ENCODE assay signal across 8 cellular contexts in the genomic region with DNA sequence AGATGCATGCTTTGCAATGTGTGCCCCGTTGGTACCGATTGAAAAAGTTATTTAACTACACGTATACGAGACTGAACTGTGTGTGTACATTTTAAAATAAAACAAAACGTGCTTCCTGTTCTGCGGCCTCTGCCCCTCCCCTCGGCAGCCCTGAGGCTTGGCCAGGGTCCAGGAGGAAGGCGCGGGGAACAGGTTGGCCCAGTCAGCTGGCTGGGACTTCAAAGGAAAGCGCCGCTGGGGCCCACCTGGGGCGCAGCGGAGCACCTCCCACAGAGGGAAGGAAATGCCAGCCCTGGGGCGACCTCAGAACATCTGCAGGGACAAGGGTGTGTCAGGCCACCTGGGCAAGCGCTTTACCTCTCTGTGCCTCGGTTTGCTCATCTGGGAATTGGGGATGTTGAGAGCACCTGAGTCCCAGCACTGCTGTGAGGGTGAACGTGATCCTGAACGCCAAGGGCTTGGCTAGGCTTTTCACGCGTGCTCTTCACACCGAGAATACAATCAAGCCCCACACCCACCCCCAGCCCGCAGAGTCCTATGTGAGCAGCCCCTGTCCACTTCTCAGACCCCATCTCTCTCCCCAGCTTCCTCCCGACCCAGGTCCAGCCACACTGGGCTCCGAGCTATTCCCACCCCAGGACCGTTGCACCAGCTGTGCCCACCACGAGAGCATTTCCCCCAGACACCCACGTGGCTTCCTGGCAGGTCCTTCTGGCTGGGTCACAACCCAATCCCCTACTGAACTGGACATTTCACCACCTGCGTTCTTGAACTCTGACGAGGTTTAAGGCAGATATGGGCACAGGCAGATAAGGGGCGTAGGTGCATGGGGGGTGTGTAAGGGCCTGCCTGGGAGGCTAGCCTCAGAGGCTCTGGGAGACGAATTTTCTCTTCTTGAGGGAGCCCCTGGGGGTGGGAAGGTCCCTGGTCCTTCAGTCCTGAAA. TPM values are rescaled to one million over a fixed set of nuclear protein-coding genes. Genes with fewer than 3 reads are reported as not detected.
A peak's percentile ranks its signal among the peaks of the same experiment; 100 is the strongest.
DNase-seq lines count a peak whose midpoint lies in the region; ATAC-seq, FAIRE-seq and TF ChIP-seq lines count a peak whose summit lies in the region.

No MANE protein-coding gene starts in this region.

- TF ChIP-seq CTCF in HEK293 (tag by site-specific recombination; IDR thresholded peaks at IDR 0.05): no peak
- peak in 1 of 3 experiments; percentile 21; a peak in 1 of 6 replicates for TF ChIP-seq CTCF in GM12878 (IDR thresholded peaks at IDR 0.05 in 2 of 3, conservative IDR thresholded peaks at IDR 0.05 in 1 of 3; ENCODE audit: control insufficient read depth in 2 of 3, extremely low read depth in 1 of 3, insufficient read depth in 1 of 3, low read depth in 3 of 3, low read length in 3 of 3)

- RAD21 ChIA-PET in GM12878 (lab: Charles Lee; ENCODE audit: unreplicated experiment): no interaction called here

- ATAC-seq in GM12878: peak; percentile 93
- no peak for ATAC-seq in HG02884 (IDR thresholded peaks at IDR 0.05; ENCODE audit: unreplicated experiment)

- intact Hi-C loops in GM12878 (cut with micrococcal nuclease; ENCODE audit: unreplicated experiment): no loop called here

- H3K4me3 ChIP-seq in HEK293 (ENCODE audit: low read depth, low read length): no peak overlapping the region
- peak overlapping the region; percentile 28; the same call in 1 of the 2 replicates for H3K4me3 ChIP-seq in GM12878

- no peak overlapping the region for H3K27ac ChIP-seq in HEK293 (ENCODE audit: extremely low read depth, low read depth, low read length)
- no peak overlapping the region for H3K27ac ChIP-seq in GM12878 (ENCODE audit: control insufficient read depth, insufficient read depth)

- no peaks in the 10 kb centered on the region for H3K79me2 ChIP-seq in GM12878 (ENCODE audit: control insufficient read depth, insufficient read depth, low read length)

- DNase-seq in GDM1 (lab: John Stamatoyannopoulos, UW): peak; percentile 77
- DNase-seq in NCI-H1105 (lab: John Stamatoyannopoulos, UW): peak; percentile 92
- DNase-seq in T-helper 9 cell: peak; percentile 77
- peak; percentile 52 for DNase-seq in GM12878 (ENCODE audit: low read depth, low spot score)
- peak; percentile 71 to 89 for DNase-seq in lung microvascular endothelial cell (ENCODE audit: low read depth in 2 of 2)
- peak; percentile 54 to 63 for DNase-seq in stimulated activated CD8-positive, alpha-beta memory T cell treated with anti-CD3 and anti-CD28 coated beads, Interleukin-7, amount 100 ng/mL, for 1 hour (ENCODE audit: low read depth in 2 of 2)

- POLR2A ChIA-PET in HEK293 (lab: Yijun Ruan, JAX) (no interaction called here), GM12878 (lab: Charles Lee) (no interaction called here)

- no peak for TF ChIP-seq POLR2A in GM12878 (IDR thresholded peaks at IDR 0.05; ENCODE audit: low read depth, low read length)

- H3K4me2 ChIP-seq in GM12878 (ENCODE audit: control insufficient read depth, insufficient read depth): peak overlapping the region; percentile 70

- H3K27me3 ChIP-seq in GM12878 (replicated peaks in 1 of 2; ENCODE audit: control insufficient read depth in 2 of 2, insufficient read depth in 2 of 2, low read length in 1 of 2): no peaks in the 10 kb centered on the region; a peak in 1 of 4 replicates

- H3K9ac ChIP-seq in GM12878 (ENCODE audit: control insufficient read depth, insufficient read depth, low read length): peak overlapping the region; percentile 30; the same call in 1 of the 2 replicates

- WGBS in GM12878 (ENCODE audit: insufficient coverage, insufficient replicate concordance, low lambda C conversion rate, missing lambda C conversion rate): 3% methylated on average over 31 of the region's 31 CpGs

- peak overlapping the region; percentile 31; the same call in 1 of the 2 replicates for H2AFZ ChIP-seq in GM12878 (ENCODE audit: control insufficient read depth, low read depth, low read length)

- TF ChIP-seq RAD21 in GM12878 (IDR thresholded peaks at IDR 0.05; ENCODE audit: insufficient read depth, low read depth, low read length): no peak

- CTCF ChIA-PET in HEK293 (lab: Yijun Ruan, JAX) (interaction anchor here (1.2 kb wide), 1 partner anchor 157 kb away, joined by 3 read pairs; no protein-coding TSS in a partner anchor), GM12878 (lab: Yijun Ruan, JAX) (interaction anchor here (1.3 kb wide), 1 partner anchor 41 kb away, joined by 3 read pairs; no protein-coding TSS in a partner anchor)

- peak; percentile 81 for FAIRE-seq in GM12878 (lab: Jason Lieb, UNC)

- H3K9me3 ChIP-seq in HEK293 (ENCODE audit: control insufficient read depth, insufficient read depth, low read depth, low read length) (no peaks in the 10 kb centered on the region), GM12878 (replicated peaks; ENCODE audit: control insufficient read depth, insufficient read depth, low read length) (no peaks in the 10 kb centered on the region; the same call in 2 of the 3 replicates)

- no peaks in the 10 kb centered on the region for H3K36me3 ChIP-seq in HEK293 (ENCODE audit: control insufficient read depth in 2 of 2, insufficient read depth in 1 of 2, low read length in 2 of 2)
- no peaks in the 10 kb centered on the region for H3K36me3 ChIP-seq in GM12878 (ENCODE audit: control insufficient read depth in 2 of 2, insufficient read depth in 2 of 2, low read length in 1 of 2)

- in situ Hi-C loops in GM12878 (cut with MboI): no loop called here

- no peaks in the 10 kb centered on the region for H4K20me1 ChIP-seq in GM12878 (ENCODE audit: control insufficient read depth, insufficient read depth)

- no TSS peak for BruUV-seq in GM12878 (replicated peaks; lab: Mats Ljungman, UMichigan)

- no peak for TF ChIP-seq EP300 in GM12878 (IDR thresholded peaks at IDR 0.05; ENCODE audit: borderline replicate concordance in 1 of 2, control insufficient read depth in 1 of 2, low read depth in 2 of 2, low read length in 2 of 2)

- H3K4me1 ChIP-seq in HEK293 (ENCODE audit: control insufficient read depth, insufficient read depth, low read length) (peaks cover 5% of the 10 kb centered on the region), GM12878 (ENCODE audit: control insufficient read depth, insufficient read depth, low read length) (peaks cover 25% of the 10 kb centered on the region)

- SMC1A ChIA-PET in GM12878 (lab: Charles Lee; ENCODE audit: uncharacterized antibody, unreplicated experiment): no interaction called here

TF ChIP-seq in HEK293, 187 proteins besides CTCF, POLR2A, EP300 and RAD21 (continues in another document):
- no peak for TF ChIP-seq ZNF404 (tag by site-specific recombination; IDR thresholded peaks at IDR 0.05)
- TF ChIP-seq, protein P1, sequence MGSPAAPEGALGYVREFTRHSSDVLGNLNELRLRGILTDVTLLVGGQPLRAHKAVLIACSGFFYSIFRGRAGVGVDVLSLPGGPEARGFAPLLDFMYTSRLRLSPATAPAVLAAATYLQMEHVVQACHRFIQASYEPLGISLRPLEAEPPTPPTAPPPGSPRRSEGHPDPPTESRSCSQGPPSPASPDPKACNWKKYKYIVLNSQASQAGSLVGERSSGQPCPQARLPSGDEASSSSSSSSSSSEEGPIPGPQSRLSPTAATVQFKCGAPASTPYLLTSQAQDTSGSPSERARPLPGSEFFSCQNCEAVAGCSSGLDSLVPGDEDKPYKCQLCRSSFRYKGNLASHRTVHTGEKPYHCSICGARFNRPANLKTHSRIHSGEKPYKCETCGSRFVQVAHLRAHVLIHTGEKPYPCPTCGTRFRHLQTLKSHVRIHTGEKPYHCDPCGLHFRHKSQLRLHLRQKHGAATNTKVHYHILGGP (tag by site-specific recombination; IDR thresholded peaks at IDR 0.05): no peak

TF ChIP-seq in GM12878, 131 proteins besides CTCF, POLR2A, EP300 and RAD21 (continues in another document):
- TF ChIP-seq ZNF274 (IDR thresholded peaks at IDR 0.05; ENCODE audit: insufficient read depth, insufficient read length) (no peak), DPF2 (IDR thresholded peaks at IDR 0.05) (peak; percentile 13; the same call in 1 of the 2 replicates), IKZF2 (IDR thresholded peaks at IDR 0.05) (peak in 1 of 2 experiments; percentile 28; a peak in 2 of 4 replicates), TCF12 (IDR thresholded peaks at IDR 0.05; ENCODE audit: low read depth, low read length) (peak; percentile 86), CHD2 (IDR thresholded peaks at IDR 0.05; ENCODE audit: borderline replicate concordance, low read depth, low read length) (no peak)
- TF ChIP-seq, protein P2, sequence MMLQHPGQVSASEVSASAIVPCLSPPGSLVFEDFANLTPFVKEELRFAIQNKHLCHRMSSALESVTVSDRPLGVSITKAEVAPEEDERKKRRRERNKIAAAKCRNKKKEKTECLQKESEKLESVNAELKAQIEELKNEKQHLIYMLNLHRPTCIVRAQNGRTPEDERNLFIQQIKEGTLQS (IDR thresholded peaks at IDR 0.05; ENCODE audit: borderline replicate concordance, extremely low read depth, low read depth, low read length): no peak

RNA-seq across cellular contexts. Expression of gene NCOR2, which starts 41.9 kb away (rescaled TPM):
- total RNA-seq in GM12878 (2013; cell fraction: nucleolus; rRNA removed): 166 and 195 TPM in 2 replicates
- 12.8 and 18.6 TPM in 2 replicates for total RNA-seq in GM12878 (2014; rRNA removed)
- 7.2 and 8.6 TPM in 2 replicates for total RNA-seq in GM12878 (2014; rRNA removed; fragmentation: Illumina TruSeq; extraction: Trizol)
- 164 and 179 TPM in 2 replicates for total RNA-seq in GM12878 (2021)
- polyA plus RNA-seq in GM12878 (2011; ENCODE audit: low read depth): 25.4 TPM
- polyA plus RNA-seq in GM12878 (2011; rRNA removed): 2.6 and 4.2 TPM in 2 replicates
- 6.2 and 8.2 TPM in 2 replicates for polyA plus RNA-seq in GM12878 (2011; cell fraction: cytosol; rRNA removed)
- polyA plus RNA-seq in GM12878 (2011; cell fraction: nucleus; rRNA removed): 44.5 and 72.5 TPM in 2 replicates
- polyA plus RNA-seq in GM12878 (2012): 79.0 and 103 TPM in 2 replicates
- polyA plus RNA-seq in GM12878 (2014; fragmentation: Illumina TruSeq; extraction: Trizol): 10.2 and 17.4 TPM in 2 replicates
- polyA plus RNA-seq in GM12878 (2014; fragmentation: Nextera tagmentation; extraction: Ambion mirVana): under 1 TPM; 0.43 to 0.60 TPM
- polyA plus RNA-seq in GM12878 (2014; rRNA removed): 41.1 and 63.1 TPM in 2 replicates
- 10 to 100 TPM; 12.7 to 17.1 TPM for polyA plus RNA-seq in GM12878 (2016; fragmentation: Nextera tagmentation; extraction: Ambion mirVana)
- polyA minus RNA-seq in GM12878 (2011; rRNA and poly(A)+ RNA removed): 33.4 and 33.8 TPM in 2 replicates
- polyA minus RNA-seq in GM12878 (2011; cell fraction: cytosol; rRNA and poly(A)+ RNA removed): 26.9 and 42.9 TPM in 2 replicates
- polyA minus RNA-seq in GM12878 (2011; cell fraction: nucleus; rRNA and poly(A)+ RNA removed): 23.1 and 47.3 TPM in 2 replicates
- 10.5 TPM in 2 replicates for total RNA-seq in lung microvascular endothelial cell
